ENCODE assay signal across 15 cellular contexts in genomic region chr3:31634485-31634884, GRCh38.
DNase-seq lines count a peak whose midpoint lies in the region; ATAC-seq, FAIRE-seq and TF ChIP-seq lines count a peak whose summit lies in the region.
"Had no signal": no experiment of that assay in that cellular context is flagged by ENCODE, and none has a peak within 500 bp of the region (broad histone marks: within the 10 kb centered on the region; RNA-seq: fewer than 3 reads in every experiment).

No MANE protein-coding gene starts in this region.

- CTCF ChIA-PET in SK-N-SH (lab: Yijun Ruan, JAX) = interaction anchor here (0.7 to 0.9 kb wide), 3 partner anchors 11 to 295 kb away, joined by 3 read pairs; no protein-coding TSS in a partner anchor
- CTCF ChIA-PET in HepG2 (lab: Yijun Ruan, JAX; ENCODE audit: low intra/inter-chr PET ratio, low total read pairs) = no interaction called here

- H3K9me2 ChIP-seq in SK-N-SH = no peaks in the 10 kb centered on the region

- DNase-seq in activated naive CD8-positive, alpha-beta T cell treated with anti-CD3 and anti-CD28 coated beads, Interleukin-2, amount 50 U/mL, for 24 hours = no peak
- DNase-seq in SK-N-SH (peak; percentile 4), fibroblast of pulmonary artery (ENCODE audit: low read depth) (peak; percentile 4), stromal cell of bone marrow (ENCODE audit: low read depth) (peak; percentile 53), HepG2 (ENCODE audit: low spot score) (no peak), NCI-H1930 (lab: John Stamatoyannopoulos, UW) (no peak)
- DNase-seq: activated CD4-positive, alpha-beta T cell treated with anti-CD3 and anti-CD28 coated beads, Interleukin-2, amount 50 U/mL, for 1 hour; activated naive CD4-positive, alpha-beta T cell treated with Interleukin-2 at 50 U/mL for 16 hours; lower lobe of right lung; NCI-H2081; occipital lobe; stimulated activated CD8-positive, alpha-beta memory T cell treated with anti-CD3 and anti-CD28 coated beads, Interleukin-4, amount 100 ng/mL, for 48 hours had no signal

- no peaks in the 10 kb centered on the region for H3K9me3 Mint-ChIP-seq in activated naive CD8-positive, alpha-beta T cell (ENCODE audit: low read depth)
- H3K9me3 Mint-ChIP-seq in activated naive CD8-positive, alpha-beta T cell treated with anti-CD3 and anti-CD28 coated beads, Interleukin-2, amount 50 U/mL, for 24 hours = no peaks in the 10 kb centered on the region

- H3K9ac ChIP-seq in SK-N-SH (no peak overlapping the region), HepG2 (ENCODE audit: insufficient read depth, low read depth, low read length) (no peak overlapping the region)
- H3K9ac ChIP-seq: KMS-11 had no signal

- H3K4me1 ChIP-seq in SK-N-SH (ENCODE audit: control insufficient read depth in 1 of 2, insufficient read depth in 2 of 2, low read depth in 1 of 2, low read length in 1 of 2) (peaks cover 0 to 23% of the 10 kb centered on the region in 2 experiments; a peak in 2 of 4 replicates), HepG2 (ENCODE audit: insufficient read depth, low read length) (peaks cover 26% of the 10 kb centered on the region)
- H3K4me1 ChIP-seq: lower lobe of right lung had no signal

- H3K27ac ChIP-seq in SK-N-SH (ENCODE audit: low read depth in 2 of 2, low read length in 1 of 2) (peak overlapping the region; percentile 39 to 86; a peak in 3 of 4 replicates), HepG2 (ENCODE audit: extremely low read length, insufficient read depth, low read length) (no peak overlapping the region)
- H3K27ac ChIP-seq: KMS-11, lower lobe of right lung had no signal

- peak overlapping the region; percentile 58 for H3K27ac Mint-ChIP-seq in activated naive CD8-positive, alpha-beta T cell
- no peak overlapping the region for H3K27ac Mint-ChIP-seq in activated naive CD8-positive, alpha-beta T cell treated with anti-CD3 and anti-CD28 coated beads, Interleukin-2, amount 50 U/mL, for 24 hours

- TF ChIP-seq POLR2A in HepG2 (IDR thresholded peaks at IDR 0.05; ENCODE audit: insufficient read depth in 1 of 2, low read depth in 2 of 2, low read length in 2 of 2) = no peak

- H3K27me3 ChIP-seq in SK-N-SH (ENCODE audit: insufficient read depth) = no peaks in the 10 kb centered on the region
- no peaks in the 10 kb centered on the region for H3K27me3 ChIP-seq in HepG2 (ENCODE audit: control insufficient read depth in 1 of 2, insufficient read depth in 2 of 2, low read length in 2 of 2)

- TF ChIP-seq CTCF in SK-N-SH (IDR thresholded peaks at IDR 0.05) (no peak), fibroblast of pulmonary artery (IDR thresholded peaks at IDR 0.05; ENCODE audit: low read length, missing control alignments) (no peak), HepG2 (CRISPR knock-in tag; IDR thresholded peaks at IDR 0.05) (no peak)

- POLR2A ChIA-PET in SK-N-SH (lab: Yijun Ruan, JAX) = no interaction called here
- POLR2A ChIA-PET in HepG2 (lab: Yijun Ruan, JAX) = no interaction called here

- H2AFZ ChIP-seq in SK-N-SH (ENCODE audit: low read depth) (no peak overlapping the region), HepG2 (ENCODE audit: low read length) (no peak overlapping the region)

- H4K20me1 ChIP-seq in SK-N-SH (ENCODE audit: insufficient read depth) = no peaks in the 10 kb centered on the region
- no peaks in the 10 kb centered on the region for H4K20me1 ChIP-seq in HepG2 (ENCODE audit: insufficient read depth, low read length)

- H3K79me2 ChIP-seq in SK-N-SH (ENCODE audit: insufficient read depth) (no peaks in the 10 kb centered on the region), HepG2 (ENCODE audit: insufficient read depth, low read length) (no peaks in the 10 kb centered on the region)

- in situ Hi-C loops in HepG2 (cut with HindIII; ENCODE audit: extremely low pct_ligation_motif_present, low pct_unique_long_range_greater_than_20kb) = no loop called here

- no peak for ATAC-seq in activated naive CD8-positive, alpha-beta T cell treated with anti-CD3 and anti-CD28 coated beads, Interleukin-2, amount 50 U/mL, for 24 hours
- ATAC-seq in HepG2 (no peak), GM21381 (IDR thresholded peaks at IDR 0.05; ENCODE audit: unreplicated experiment) (no peak)
- ATAC-seq: lower lobe of right lung had no signal

- peaks cover 52% of the 10 kb centered on the region for H3K4me1 Mint-ChIP-seq in activated naive CD8-positive, alpha-beta T cell (ENCODE audit: low read depth)
- H3K4me1 Mint-ChIP-seq in activated naive CD8-positive, alpha-beta T cell treated with anti-CD3 and anti-CD28 coated beads, Interleukin-2, amount 50 U/mL, for 24 hours = peaks cover 42% of the 10 kb centered on the region

- TF ChIP-seq RAD21 in SK-N-SH (IDR thresholded peaks at IDR 0.05; ENCODE audit: low read length) = no peak
- TF ChIP-seq RAD21 in HepG2 (CRISPR knock-in tag; IDR thresholded peaks at IDR 0.05) = no peak

- TF ChIP-seq EP300 in SK-N-SH (IDR thresholded peaks at IDR 0.05; ENCODE audit: borderline replicate concordance in 1 of 2, low read depth in 1 of 2, low read length in 1 of 2) (0 out of 4 replicates have a peak, but pooled peaks of 1 of the 2 experiments have one; percentile 10), HepG2 (IDR thresholded peaks at IDR 0.05; ENCODE audit: low read depth in 2 of 2, low read length in 2 of 2) (no peak), HepG2 (CRISPR knock-in tag; IDR thresholded peaks at IDR 0.05; ENCODE audit: borderline replicate concordance) (no peak)

- H3K27me3 Mint-ChIP-seq in activated naive CD8-positive, alpha-beta T cell = no peaks in the 10 kb centered on the region
- H3K27me3 Mint-ChIP-seq in activated naive CD8-positive, alpha-beta T cell treated with anti-CD3 and anti-CD28 coated beads, Interleukin-2, amount 50 U/mL, for 24 hours = no peaks in the 10 kb centered on the region

- no peak overlapping the region for H3K4me2 ChIP-seq in SK-N-SH
- no peak overlapping the region for H3K4me2 ChIP-seq in HepG2 (ENCODE audit: low read depth, low read length)
- H3K4me2 ChIP-seq: KMS-11 had no signal

- peaks cover 26% of the 10 kb centered on the region for H3K36me3 Mint-ChIP-seq in activated naive CD8-positive, alpha-beta T cell
- H3K36me3 Mint-ChIP-seq in activated naive CD8-positive, alpha-beta T cell treated with anti-CD3 and anti-CD28 coated beads, Interleukin-2, amount 50 U/mL, for 24 hours (ENCODE audit: low read depth) = peaks cover 73% of the 10 kb centered on the region

- H3K4me3 ChIP-seq in SK-N-SH (ENCODE audit: low read depth in 2 of 2, low read length in 1 of 2) = no peak overlapping the region
- no peak overlapping the region for H3K4me3 ChIP-seq in fibroblast of pulmonary artery (replicated peaks; ENCODE audit: low read depth, low read length)
- no peak overlapping the region for H3K4me3 ChIP-seq in HepG2 (replicated peaks in 1 of 3; ENCODE audit: insufficient read depth in 1 of 3, low read depth in 2 of 3, low read length in 3 of 3)
- H3K4me3 ChIP-seq: lower lobe of right lung had no signal

- no peaks in the 10 kb centered on the region for H3F3A ChIP-seq in SK-N-SH (replicated peaks; ENCODE audit: insufficient read depth)

- H3K9me3 ChIP-seq in SK-N-SH (no peaks in the 10 kb centered on the region), HepG2 (ENCODE audit: low read length) (no peaks in the 10 kb centered on the region)
- H3K9me3 ChIP-seq: lower lobe of right lung had no signal

- H3K36me3 ChIP-seq in SK-N-SH (replicated peaks in 1 of 2; ENCODE audit: control insufficient read depth in 1 of 2, insufficient read depth in 2 of 2, low read length in 1 of 2) = peaks cover 29 to 45% of the 10 kb centered on the region in 2 experiments
- peaks cover 4 to 29% of the 10 kb centered on the region in 2 experiments for H3K36me3 ChIP-seq in HepG2 (replicated peaks in 1 of 2; ENCODE audit: control insufficient read depth in 1 of 2, insufficient read depth in 2 of 2, low read length in 2 of 2)

- no peak for FAIRE-seq in HepG2 (lab: Jason Lieb, UNC)

- no TSS peak for BruUV-seq in HepG2 (replicated peaks; lab: Mats Ljungman, UMichigan)

- intact Hi-C loops in HepG2 (cut with micrococcal nuclease; ENCODE audit: unreplicated experiment) = no loop called here

- H3K4me3 Mint-ChIP-seq in activated naive CD8-positive, alpha-beta T cell = no peak overlapping the region
- H3K4me3 Mint-ChIP-seq in activated naive CD8-positive, alpha-beta T cell treated with anti-CD3 and anti-CD28 coated beads, Interleukin-2, amount 50 U/mL, for 24 hours = no peak overlapping the region

- WGBS in SK-N-SH (ENCODE audit: low lambda C conversion rate) = 20% methylated on average over 2 of the region's 2 CpGs
- WGBS in HepG2 (ENCODE audit: low lambda C conversion rate) = 94% methylated on average over 2 of the region's 2 CpGs

TF ChIP-seq in SK-N-SH, 30 proteins besides CTCF, POLR2A, EP300 and RAD21 (continues in another document):
- TF ChIP-seq NFIC (IDR thresholded peaks at IDR 0.05; ENCODE audit: borderline replicate concordance) (no peak; the same call in 1 of the 2 replicates), USF1 (IDR thresholded peaks at IDR 0.05; ENCODE audit: borderline replicate concordance, low read depth) (no peak), GABPA (IDR thresholded peaks at IDR 0.05; ENCODE audit: low read depth) (no peak), MAX (IDR thresholded peaks at IDR 0.05; ENCODE audit: low read depth) (peak; percentile 38; the same call in 1 of the 2 replicates)

TF ChIP-seq in HepG2, 621 proteins besides CTCF, POLR2A, EP300 and RAD21:
- TF ChIP-seq GTF2F1 (IDR thresholded peaks at IDR 0.05; ENCODE audit: low read length) = no peak
- no peak for TF ChIP-seq ZIK1 (CRISPR knock-in tag; IDR thresholded peaks at IDR 0.05; ENCODE audit: borderline replicate concordance, low read depth)
- no peak for TF ChIP-seq ZNF317 (CRISPR knock-in tag; IDR thresholded peaks at IDR 0.05)
TF ChIP-seq in HepG2: peak in this region for 0.

Comparison
In these comparisons a context has a peak if more than half of its experiments do, and no peak if none do; other contexts are left out.
1. DNase-seq: peak in SK-N-SH (single experiment), fibroblast of pulmonary artery (single experiment) and stromal cell of bone marrow (single experiment); none in activated naive CD8-positive, alpha-beta T cell treated with anti-CD3 and anti-CD28 coated beads, Interleukin-2, amount 50 U/mL, for 24 hours (single experiment), HepG2 (single experiment) and NCI-H1930 (0 of 2).